In genomic region chr2:5985551-5986229, GRCh38 we compare ENCODE assay signal across 24 cellular contexts.
"Had no signal": no experiment of that assay in that cellular context is flagged by ENCODE, and none has a peak within 500 bp of the region (broad histone marks: within the 10 kb centered on the region; RNA-seq: fewer than 3 reads in every experiment).

No MANE protein-coding gene starts in this region.

- FAIRE-seq: TTC549 had no signal

- H3K9me3 ChIP-seq: adrenal gland, ascending aorta, gastroesophageal sphincter, heart right ventricle, testis, vagina had no signal

- H3K36me3 Mint-ChIP-seq: activated naive CD8-positive, alpha-beta T cell; natural killer cell treated with Interleukin-12 subunit alpha and Interleukin-12 subunit beta and Interleukin-15 and Interleukin-18, amount 100 ng/mL, for 72 hours; stimulated activated naive B cell treated with anti-CD40 and anti-IgM and Interleukin-4, amounts not matched to agents 10 μg/mL and 1 μg/mL and 100 μg/mL, for 72 hours had no signal

- H3K4me3 ChIP-seq: adrenal gland, ascending aorta, esophagus squamous epithelium, gastroesophageal sphincter, heart right ventricle, testis, vagina had no signal

- H3K36me3 ChIP-seq: adrenal gland, ascending aorta, esophagus squamous epithelium, gastroesophageal sphincter, heart right ventricle, vagina had no signal

- DNase-seq: activated CD8-positive, alpha-beta memory T cell treated with anti-CD3 and anti-CD28 coated beads for 24 hours; activated CD8-positive, alpha-beta memory T cell treated with anti-CD3 and anti-CD28 coated beads, Interleukin-2, amount 50 U/mL, for 4 hours; activated naive CD4-positive, alpha-beta T cell; activated T-cell treated with anti-CD3 and anti-CD28 coated beads, Interleukin-2, amount 50 U/mL, for 4 hours; adrenal gland; central memory CD4-positive, alpha-beta T cell; dermis blood vessel endothelial cell; effector memory CD8-positive, alpha-beta T cell; esophagus squamous epithelium; heart right ventricle; islet precursor cell; left cardiac atrium; stimulated activated CD4-positive, alpha-beta T cell treated with anti-CD3 and anti-CD28 coated beads, Interleukin-2, amount 100 ng/mL, for 48 hours; stimulated activated CD8-positive, alpha-beta memory T cell treated with anti-CD3 and anti-CD28 coated beads, Interleukin-4, amount 100 ng/mL, for 48 hours; stimulated activated naive B cell treated with anti-CD40 and anti-IgM and Interleukin-4, amounts not matched to agents 10 μg/mL and 1 μg/mL and 100 μg/mL, for 72 hours; testis; trophoblast cell had no signal

- H3K4me3 Mint-ChIP-seq: activated naive CD8-positive, alpha-beta T cell; activated T-cell treated with anti-CD3 and anti-CD28 coated beads, Interleukin-2, amount 50 U/mL, for 4 hours; effector memory CD8-positive, alpha-beta T cell; natural killer cell treated with Interleukin-12 subunit alpha and Interleukin-12 subunit beta and Interleukin-15 and Interleukin-18, amount 100 ng/mL, for 72 hours; stimulated activated naive B cell treated with anti-CD40 and anti-IgM and Interleukin-4, amounts not matched to agents 10 μg/mL and 1 μg/mL and 100 μg/mL, for 72 hours had no signal

- H3K27ac Mint-ChIP-seq: activated naive CD8-positive, alpha-beta T cell; activated T-helper 2 cell treated with anti-CD3 and anti-CD28 coated beads, Interferon-gamma antibody, Interleukin-2, Interleukin-4, amounts not matched to agents 10 μg/mL and 5 μg/mL and 100 μg/mL, durations not matched to agents 14 hours and 24 hours and 36 hours; effector memory CD8-positive, alpha-beta T cell; natural killer cell treated with Interleukin-12 subunit alpha and Interleukin-12 subunit beta and Interleukin-15 and Interleukin-18, amount 100 ng/mL, for 72 hours; stimulated activated naive B cell treated with anti-CD40 and anti-IgM and Interleukin-4, amounts not matched to agents 10 μg/mL and 1 μg/mL and 100 μg/mL, for 72 hours had no signal

- H3K4me1 ChIP-seq: adrenal gland, ascending aorta, esophagus squamous epithelium, testis, vagina had no signal

- H3K27me3 ChIP-seq: adrenal gland, ascending aorta, testis, vagina had no signal

- H3K9me3 Mint-ChIP-seq: activated T-cell treated with anti-CD3 and anti-CD28 coated beads, Interleukin-2, amount 50 U/mL, for 4 hours; activated T-helper 2 cell treated with anti-CD3 and anti-CD28 coated beads, Interferon-gamma antibody, Interleukin-2, Interleukin-4, amounts not matched to agents 10 μg/mL and 5 μg/mL and 100 μg/mL, durations not matched to agents 14 hours and 24 hours and 36 hours; natural killer cell treated with Interleukin-12 subunit alpha and Interleukin-12 subunit beta and Interleukin-15 and Interleukin-18, amount 100 ng/mL, for 72 hours; stimulated activated naive B cell treated with anti-CD40 and anti-IgM and Interleukin-4, amounts not matched to agents 10 μg/mL and 1 μg/mL and 100 μg/mL, for 72 hours had no signal

- H3K27ac ChIP-seq: adrenal gland, ascending aorta, esophagus squamous epithelium, gastroesophageal sphincter, heart right ventricle, testis, vagina had no signal

- H3K27me3 Mint-ChIP-seq: effector memory CD8-positive, alpha-beta T cell; natural killer cell treated with Interleukin-12 subunit alpha and Interleukin-12 subunit beta and Interleukin-15 and Interleukin-18, amount 100 ng/mL, for 72 hours had no signal

- ATAC-seq: activated T-cell treated with anti-CD3 and anti-CD28 coated beads, Interleukin-2, amount 50 U/mL, for 4 hours; effector memory CD8-positive, alpha-beta T cell; gastroesophageal sphincter; heart right ventricle; left cardiac atrium; natural killer cell treated with Interleukin-12 subunit alpha and Interleukin-12 subunit beta and Interleukin-15 and Interleukin-18, amount 100 ng/mL, for 72 hours; stimulated activated naive B cell treated with anti-CD40 and anti-IgM and Interleukin-4, amounts not matched to agents 10 μg/mL and 1 μg/mL and 100 μg/mL, for 72 hours had no signal
